Comparison of ENCODE assay signal across 25 cellular contexts in the genomic region with DNA sequence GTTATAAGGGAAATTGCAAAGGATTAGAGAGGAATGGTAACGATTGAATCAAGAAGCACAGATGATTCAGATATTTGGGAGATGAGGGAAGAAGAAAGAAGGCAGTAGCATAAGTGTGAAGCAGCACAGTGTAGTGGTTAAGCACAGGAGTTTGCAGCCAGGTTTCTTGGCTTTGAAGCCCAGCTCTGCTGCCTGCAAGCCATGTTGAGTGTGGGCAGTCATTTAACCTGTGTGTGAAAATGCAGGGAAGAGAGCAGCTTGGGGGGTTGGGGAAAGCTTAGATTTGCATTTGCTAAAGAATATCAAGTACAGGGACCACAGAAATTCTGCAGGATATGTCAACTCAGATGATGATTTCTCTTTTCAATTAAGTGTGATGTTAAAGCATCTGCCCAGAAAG.
"Had no signal": no experiment of that assay in that cellular context is flagged by ENCODE, and none has a peak within 500 bp of the region (broad histone marks: within the 10 kb centered on the region; RNA-seq: fewer than 3 reads in every experiment).

No MANE protein-coding gene starts in this region.

- H3K27ac ChIP-seq: adrenal gland, RWPE1, SJCRH30, VCaP had no signal

- H3K36me3 ChIP-seq: adrenal gland, SJCRH30 had no signal

- H3K4me3 ChIP-seq: adrenal gland, SJCRH30 had no signal

- ATAC-seq: activated CD4-positive, alpha-beta T cell treated with anti-CD3 and anti-CD28 coated beads for 36 hours; Panc1 had no signal

- DNase-seq: activated CD4-positive, alpha-beta T cell treated with anti-CD3 and anti-CD28 coated beads for 36 hours; activated CD4-positive, alpha-beta T cell treated with anti-CD3 and anti-CD28 coated beads, Interleukin-2, amount 50 U/mL, for 4 hours; activated CD8-positive, alpha-beta memory T cell treated with anti-CD3 and anti-CD28 coated beads for 24 hours; activated effector memory CD4-positive, alpha-beta T cell treated with Interleukin-2 at 50 U/mL for 16 hours; activated naive CD4-positive, alpha-beta T cell treated with Interleukin-2 at 50 U/mL for 16 hours; activated T-cell treated with anti-CD3 and anti-CD28 coated beads, Interleukin-2, amount 50 U/mL, for 48 hours; adrenal gland; anterior cingulate cortex; cerebellar nuclear complex; KG1; NCI-H146; NCI-H1930; NCI-H2171 treated with DMSO at 0.1 percent for 48 hours; NCI-H226; NCI-H526; NCI-H774; Right ventricle myocardium superior; SJCRH30; SK-N-SH; T-helper 1 cell had no signal

- H3K27ac Mint-ChIP-seq: activated CD4-positive, alpha-beta T cell treated with anti-CD3 and anti-CD28 coated beads for 36 hours; activated naive CD8-positive, alpha-beta T cell; IgD-negative memory B cell had no signal

- H3K9ac ChIP-seq: SK-N-SH had no signal

- H3K9me3 ChIP-seq: adrenal gland, SJCRH30, SK-N-SH had no signal

- H3K36me3 Mint-ChIP-seq: activated naive CD8-positive, alpha-beta T cell; IgD-negative memory B cell had no signal

- H3K4me1 ChIP-seq: adrenal gland had no signal

- H3K27me3 Mint-ChIP-seq: activated CD4-positive, alpha-beta T cell treated with anti-CD3 and anti-CD28 coated beads for 36 hours; activated naive CD8-positive, alpha-beta T cell had no signal

- H3K27me3 ChIP-seq: adrenal gland, SJCRH30 had no signal

- H3K4me3 Mint-ChIP-seq: activated CD4-positive, alpha-beta T cell treated with anti-CD3 and anti-CD28 coated beads for 36 hours; activated naive CD8-positive, alpha-beta T cell; IgD-negative memory B cell had no signal

- H3K4me2 ChIP-seq: SK-N-SH had no signal
